In the genomic region with DNA sequence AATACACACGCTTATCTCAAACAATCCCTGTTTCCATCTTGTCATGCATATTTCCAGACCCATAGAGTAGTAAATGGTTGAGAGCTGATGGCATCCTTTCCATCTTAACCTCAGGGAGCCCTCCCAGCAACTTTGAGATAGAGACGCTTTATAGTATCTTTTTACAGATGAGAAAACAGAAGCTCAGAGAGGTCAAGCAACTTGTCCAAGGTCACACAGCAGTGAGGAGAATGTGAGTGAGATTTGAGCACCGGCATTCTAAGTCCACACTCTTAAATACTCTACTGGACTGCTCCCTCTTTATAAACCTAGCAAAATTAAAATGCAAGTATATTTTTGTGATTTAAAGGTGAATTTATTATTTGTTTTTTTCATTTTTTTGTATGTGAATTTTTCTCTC, we compare ENCODE assay signal across 11 cellular contexts. TPM values are rescaled to one million over a fixed set of nuclear protein-coding genes. Genes with fewer than 3 reads are reported as not detected.
"Had no signal": no experiment of that assay in that cellular context is flagged by ENCODE, and none has a peak within 500 bp of the region (broad histone marks: within the 10 kb centered on the region; RNA-seq: fewer than 3 reads in every experiment).

No MANE protein-coding gene starts in this region.

- H3K36me3 ChIP-seq: HAP-1 had no signal

- DNase-seq: H7, IMR-90, Karpas-422, KBM-7 had no signal

- H3K27ac ChIP-seq: HL-60, KMS-11 had no signal

- H3K4me3 ChIP-seq: GM23338, HAP-1 had no signal

- H3K4me3 Mint-ChIP-seq: GM23338 had no signal

- H2AFZ ChIP-seq: GM23338 had no signal

- H3K27ac Mint-ChIP-seq: GM23338 had no signal

- H3K9ac ChIP-seq: KMS-11 had no signal

- H3K4me1 Mint-ChIP-seq: GM23338 had no signal

- ATAC-seq: GM23338, HCT116 had no signal

- H3K4me2 ChIP-seq: GM23338, KMS-11 had no signal

- H3K9me3 ChIP-seq: HAP-1 had no signal

RNA-seq across cellular contexts. Expression of gene KCNG4, which starts 19.9 kb away (rescaled TPM):
- total RNA-seq: H4, H7, HT1080, IMR-90 had no signal
- polyA plus RNA-seq: GM23338, IMR-90 had no signal

RNA-seq across cellular contexts. Expression of gene WFDC1, which starts 35.0 kb away (rescaled TPM):
- total RNA-seq: H4 had no signal
